11 cellular contexts compared by ENCODE assay signal in genomic region chr21:43767980-43768867, GRCh38. TPM values are rescaled to one million over a fixed set of nuclear protein-coding genes. Genes with fewer than 3 reads are reported as not detected.
DNase-seq lines count a peak whose midpoint lies in the region; ATAC-seq, FAIRE-seq and TF ChIP-seq lines count a peak whose summit lies in the region.
"Had no signal": no experiment of that assay in that cellular context is flagged by ENCODE, and none has a peak within 500 bp of the region (broad histone marks: within the 10 kb centered on the region; RNA-seq: fewer than 3 reads in every experiment).

No MANE protein-coding gene starts in this region.

- no peaks in the 10 kb centered on the region for H3K27me3 ChIP-seq in mammary epithelial cell (ENCODE audit: insufficient read depth, low read length)
- H3K27me3 ChIP-seq in effector memory CD4-positive, alpha-beta T cell (replicated peaks; ENCODE audit: control insufficient read depth, insufficient read depth, low read length, poor library complexity, severe bottlenecking) = no peaks in the 10 kb centered on the region

- in situ Hi-C loops in mammary epithelial cell (cut with MboI; ENCODE audit: low sequenced_read_pairs in 2 of 2) = loop anchor here in 1 of 2 donors (5.0 kb wide), 1 partner anchor 36 kb away; no protein-coding TSS in a partner anchor

- H3K79me2 ChIP-seq in mammary epithelial cell (ENCODE audit: insufficient read depth, low read length) = peaks cover 2% of the 10 kb centered on the region

- peak overlapping the region; percentile 28 for H3K4me2 ChIP-seq in mammary epithelial cell (ENCODE audit: insufficient read depth, low read depth, low read length)
- H3K4me2 ChIP-seq: KMS-11 had no signal

- no peak overlapping the region for H3K4me3 ChIP-seq in mammary epithelial cell (replicated peaks in 1 of 3; ENCODE audit: insufficient read depth in 1 of 3, low read depth in 2 of 3, low read length in 3 of 3)
- no peak overlapping the region for H3K4me3 ChIP-seq in effector memory CD4-positive, alpha-beta T cell (ENCODE audit: insufficient read depth, low read depth, low read length, poor library complexity, severe bottlenecking)

- DNase-seq in activated naive CD4-positive, alpha-beta T cell treated with anti-CD3 and anti-CD28 coated beads for 36 hours = no peak
- no peak for DNase-seq in activated naive CD4-positive, alpha-beta T cell treated with anti-CD3 and anti-CD28 coated beads, Interleukin-2, amount 50 U/mL, for 16 hours
- DNase-seq in mammary epithelial cell = peak; percentile 87
- DNase-seq in left lobe of liver (ENCODE audit: low spot score) = no peak
- DNase-seq in urothelium cell line (ENCODE audit: low spot score) = peak; percentile 64
- no peak for DNase-seq in NCI-H2029 treated with DMSO at 0.1 percent for 48 hours (lab: John Stamatoyannopoulos, UW)
- no peak for DNase-seq in effector memory CD4-positive, alpha-beta T cell
- DNase-seq: CD4-positive, alpha-beta T cell had no signal

- TF ChIP-seq CTCF in mammary epithelial cell (conservative IDR thresholded peaks at IDR 0.05 in 1 of 2, IDR thresholded peaks at IDR 0.05 in 1 of 2; ENCODE audit: extremely low read depth in 1 of 2, insufficient read depth in 1 of 2, low read depth in 1 of 2, low read length in 2 of 2) = no peak

- 63% methylated on average over 20 of the region's 34 CpGs for WGBS in mammary epithelial cell (ENCODE audit: low coverage, missing lambda C conversion rate)

- H3K27ac ChIP-seq in mammary epithelial cell (ENCODE audit: insufficient read depth, low read depth, low read length) = peak overlapping the region; percentile 58
- H3K27ac ChIP-seq in effector memory CD4-positive, alpha-beta T cell (ENCODE audit: insufficient read depth, low read length, poor library complexity, severe bottlenecking) = no peak overlapping the region
- H3K27ac ChIP-seq: KMS-11 had no signal

- no peaks in the 10 kb centered on the region for H4K20me1 ChIP-seq in mammary epithelial cell (ENCODE audit: insufficient read depth, low read length)

- dilution Hi-C loops in mammary epithelial cell (cut with HindIII; ENCODE audit: low sequenced_read_pairs) = no loop called here

- peak overlapping the region; percentile 38 for H3K9ac ChIP-seq in mammary epithelial cell (ENCODE audit: insufficient read depth, low read length)
- H3K9ac ChIP-seq: KMS-11 had no signal

- H3K9me3 ChIP-seq in mammary epithelial cell (replicated peaks; ENCODE audit: insufficient read depth, low read length) = no peaks in the 10 kb centered on the region
- no peaks in the 10 kb centered on the region for H3K9me3 ChIP-seq in effector memory CD4-positive, alpha-beta T cell (ENCODE audit: control insufficient read depth, low read length)

- no peak for FAIRE-seq in urothelium cell line (lab: Jason Lieb, UNC)

- no peak overlapping the region for H3K4me3 Mint-ChIP-seq in activated naive CD4-positive, alpha-beta T cell treated with anti-CD3 and anti-CD28 coated beads for 36 hours
- H3K4me3 Mint-ChIP-seq: CD4-positive, alpha-beta T cell; central memory CD8-positive, alpha-beta T cell had no signal

- peaks cover 3% of the 10 kb centered on the region for H3K36me3 ChIP-seq in mammary epithelial cell (ENCODE audit: insufficient read depth, low read length)
- peaks cover 3% of the 10 kb centered on the region for H3K36me3 ChIP-seq in effector memory CD4-positive, alpha-beta T cell (ENCODE audit: control insufficient read depth, insufficient read depth, low read length)

- H3K4me1 Mint-ChIP-seq in activated naive CD4-positive, alpha-beta T cell treated with anti-CD3 and anti-CD28 coated beads for 36 hours (ENCODE audit: low read depth) = peaks cover 6% of the 10 kb centered on the region
- H3K4me1 Mint-ChIP-seq: central memory CD8-positive, alpha-beta T cell had no signal

- CTCF ChIA-PET in activated naive CD4-positive, alpha-beta T cell treated with anti-CD3 and anti-CD28 coated beads for 36 hours (lab: Charles Lee) = interaction anchor here (1.6 kb wide), 1 partner anchor 22 kb away, joined by 4 read pairs; the partner anchor contains the start of gene RRP1
- CTCF ChIA-PET in mammary epithelial cell (lab: Charles Lee; ENCODE audit: low non-redundant PET) = no interaction called here

- H3K27ac Mint-ChIP-seq in activated naive CD4-positive, alpha-beta T cell treated with anti-CD3 and anti-CD28 coated beads for 36 hours = peak overlapping the region; percentile 41
- H3K27ac Mint-ChIP-seq: CD4-positive, alpha-beta T cell had no signal

- H3K4me1 ChIP-seq in mammary epithelial cell (ENCODE audit: insufficient read depth, low read length) = peaks cover 33% of the 10 kb centered on the region
- H3K4me1 ChIP-seq in effector memory CD4-positive, alpha-beta T cell (ENCODE audit: control insufficient read depth, insufficient read depth, low read length, poor library complexity, severe bottlenecking) = no peaks in the 10 kb centered on the region

- ATAC-seq in left lobe of liver = peak; percentile 13
- ATAC-seq in GM21423 (IDR thresholded peaks at IDR 0.05; ENCODE audit: unreplicated experiment) = no peak

- intact Hi-C loops in activated naive CD4-positive, alpha-beta T cell treated with anti-CD3 and anti-CD28 coated beads for 36 hours (cut with micrococcal nuclease) = no loop called here
- intact Hi-C loops in mammary epithelial cell (cut with micrococcal nuclease) = no loop called here

- H3K9me3 Mint-ChIP-seq in activated naive CD4-positive, alpha-beta T cell treated with anti-CD3 and anti-CD28 coated beads for 36 hours = no peaks in the 10 kb centered on the region
- H3K9me3 Mint-ChIP-seq: CD4-positive, alpha-beta T cell; central memory CD8-positive, alpha-beta T cell had no signal

- H3K27me3 Mint-ChIP-seq in activated naive CD4-positive, alpha-beta T cell treated with anti-CD3 and anti-CD28 coated beads for 36 hours (ENCODE audit: low read depth) = no peaks in the 10 kb centered on the region
- H3K27me3 Mint-ChIP-seq: CD4-positive, alpha-beta T cell; central memory CD8-positive, alpha-beta T cell had no signal

- no TSS peak for BruUV-seq in mammary epithelial cell (replicated peaks; lab: Mats Ljungman, UMichigan)

- H3K36me3 Mint-ChIP-seq in activated naive CD4-positive, alpha-beta T cell treated with anti-CD3 and anti-CD28 coated beads for 36 hours (ENCODE audit: low read depth) = peaks cover 3% of the 10 kb centered on the region

- peak overlapping the region; percentile 65 for H2AFZ ChIP-seq in mammary epithelial cell (ENCODE audit: low read depth, low read length)

RNA-seq across cellular contexts. Expression of gene CSTB, which starts 7.9 kb away (rescaled TPM):
- 10 to 100 TPM; 22.8 to 23.0 TPM for total RNA-seq in activated naive CD4-positive, alpha-beta T cell treated with anti-CD3 and anti-CD28 coated beads for 36 hours
- total RNA-seq in mammary epithelial cell (10 to 100 TPM; 10.7 to 78.9 TPM), left lobe of liver (25.6 TPM)
- 148 TPM for polyA plus RNA-seq in mammary epithelial cell
- 31.7 TPM for polyA minus RNA-seq in mammary epithelial cell

RNA-seq across cellular contexts. Expression of gene RRP1, which starts 21.2 kb away (rescaled TPM):
- total RNA-seq in activated naive CD4-positive, alpha-beta T cell treated with anti-CD3 and anti-CD28 coated beads for 36 hours = 10 to 100 TPM; 33.6 to 35.5 TPM
- total RNA-seq in mammary epithelial cell = 10 to 100 TPM; 20.7 to 40.8 TPM
- polyA plus RNA-seq in mammary epithelial cell = 21.9 TPM
- 134 TPM for polyA minus RNA-seq in mammary epithelial cell
- total RNA-seq in left lobe of liver = 10.3 TPM

RNA-seq across cellular contexts. Expression of gene PDXK, which starts 49.3 kb away (rescaled TPM):
- 100 to 1,000 TPM; 125 to 133 TPM for total RNA-seq in activated naive CD4-positive, alpha-beta T cell treated with anti-CD3 and anti-CD28 coated beads for 36 hours
- total RNA-seq in mammary epithelial cell (100 to 1,000 TPM in 1 of 2 donors, 10 to 100 TPM in 1; 51.5 to 152 TPM), left lobe of liver (61.1 TPM)
- polyA plus RNA-seq in mammary epithelial cell = 217 TPM
- 129 TPM for polyA minus RNA-seq in mammary epithelial cell

Comparison
In these comparisons a context has a peak if more than half of its experiments do, and no peak if none do; other contexts are left out.
1. DNase-seq: peak in mammary epithelial cell (single experiment) and urothelium cell line (single experiment); none in activated naive CD4-positive, alpha-beta T cell treated with anti-CD3 and anti-CD28 coated beads for 36 hours (single experiment), activated naive CD4-positive, alpha-beta T cell treated with anti-CD3 and anti-CD28 coated beads, Interleukin-2, amount 50 U/mL, for 16 hours (single experiment), left lobe of liver (single experiment), NCI-H2029 treated with DMSO at 0.1 percent for 48 hours (single experiment) and effector memory CD4-positive, alpha-beta T cell (0 of 3).